21 cellular contexts compared by ENCODE assay signal in the genomic region with DNA sequence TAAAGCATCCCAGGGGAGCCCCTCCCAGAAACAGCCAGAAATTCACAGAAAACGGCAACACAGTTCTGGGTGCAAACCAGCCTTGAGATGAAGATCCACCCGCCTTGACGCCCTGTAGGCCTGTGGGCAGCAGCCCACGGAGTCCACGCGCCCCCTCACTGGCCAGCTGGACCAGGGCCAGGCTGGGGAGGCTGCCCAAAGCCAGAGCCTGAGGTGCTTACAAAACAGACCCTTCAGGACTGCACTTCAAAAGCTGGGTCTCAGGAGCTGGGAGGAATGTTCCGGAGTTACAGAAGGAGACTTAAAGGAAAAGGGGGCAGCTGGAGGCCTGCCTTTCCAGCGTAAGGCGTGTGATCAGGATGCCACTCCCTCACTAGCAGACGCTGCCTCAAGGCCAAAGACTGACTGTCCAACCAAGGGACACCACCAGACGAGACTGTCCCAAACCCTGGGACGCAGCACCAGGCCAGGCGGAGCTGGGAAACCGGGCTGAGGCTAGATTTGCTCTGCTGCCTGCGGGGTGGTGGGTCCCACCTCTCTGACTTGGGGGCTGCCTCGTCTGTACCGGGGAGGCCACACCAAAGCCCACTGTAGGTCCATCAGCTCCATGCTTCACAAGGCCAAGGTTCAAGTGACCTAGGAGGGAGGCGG. TPM values are rescaled to one million over a fixed set of nuclear protein-coding genes. Genes with fewer than 3 reads are reported as not detected.
DNase-seq lines count a peak whose midpoint lies in the region; ATAC-seq and TF ChIP-seq lines count a peak whose summit lies in the region.
"Had no signal": no experiment of that assay in that cellular context is flagged by ENCODE, and none has a peak within 500 bp of the region (broad histone marks: within the 10 kb centered on the region; RNA-seq: fewer than 3 reads in every experiment).

No MANE protein-coding gene starts in this region.

- no peak overlapping the region; the same call in 1 of the 2 replicates for H4K5ac ChIP-seq in IMR-90 (ENCODE audit: low read depth, low read length)

- peak overlapping the region; percentile 12 for H2AK9ac ChIP-seq in IMR-90 (replicated peaks; ENCODE audit: low read depth, low read length, poor library complexity)

- H4K8ac ChIP-seq in IMR-90 (ENCODE audit: low read depth in 2 of 2, low read length in 2 of 2): no peak overlapping the region
- H4K8ac ChIP-seq in neuronal stem cell (ENCODE audit: low read depth, low read length): no peak overlapping the region

- no peak overlapping the region; the same call in 1 of the 2 replicates for H3K27ac ChIP-seq in IMR-90 (ENCODE audit: insufficient read depth, low read length)
- H3K27ac ChIP-seq in coronary artery: peak overlapping the region; percentile 76 to 81
- no peak overlapping the region for H3K27ac ChIP-seq in neuronal stem cell (replicated peaks; ENCODE audit: low read length)
- peak overlapping the region; percentile 52 to 76 (median 60) for H3K27ac ChIP-seq in thyroid gland
- H3K27ac ChIP-seq: epithelial cell of prostate had no signal

- BruUV-seq in IMR-90 (replicated peaks; lab: Mats Ljungman, UMichigan): no TSS peak

- no peak overlapping the region for H3K4me3 ChIP-seq in IMR-90 (ENCODE audit: insufficient read depth, low read depth, low read length)
- no peak overlapping the region for H3K4me3 ChIP-seq in coronary artery
- no peak overlapping the region for H3K4me3 ChIP-seq in neuronal stem cell (ENCODE audit: low read length in 2 of 2)
- H3K4me3 ChIP-seq in thyroid gland (replicated peaks in 1 of 3): no peak overlapping the region
- H3K4me3 ChIP-seq: gastrocnemius medialis had no signal

- dilution Hi-C loops in IMR-90 (cut with HindIII; ENCODE audit: low sequenced_read_pairs, unreplicated experiment): no loop called here

- ATAC-seq in IMR-90 (ENCODE audit: low read depth): no peak
- ATAC-seq in HG02938 (IDR thresholded peaks at IDR 0.05; ENCODE audit: unreplicated experiment): no peak
- ATAC-seq in GM21367 (IDR thresholded peaks at IDR 0.05; ENCODE audit: unreplicated experiment): no peak
- ATAC-seq: gastrocnemius medialis, left colon, Panc1, T-helper 17 cell had no signal

- no peak overlapping the region for H2BK5ac ChIP-seq in IMR-90 (ENCODE audit: low read depth, low read length, poor library complexity, severe bottlenecking)
- peak overlapping the region; percentile 59 for H2BK5ac ChIP-seq in neuronal stem cell (ENCODE audit: low read length)

- intact Hi-C loops in IMR-90 (cut with micrococcal nuclease) (no loop called here), thyroid gland (cut with DNase I) (no loop called here)

- H2BK15ac ChIP-seq in IMR-90 (ENCODE audit: low read depth, low read length) (no peak overlapping the region), neuronal stem cell (ENCODE audit: low read length) (peak overlapping the region; percentile 35)

- no peak overlapping the region for H3K4ac ChIP-seq in IMR-90 (ENCODE audit: low read depth, low read length)
- H3K4ac ChIP-seq in neuronal stem cell (ENCODE audit: low read length): no peak overlapping the region

- no peak overlapping the region for H3K14ac ChIP-seq in IMR-90 (replicated peaks; ENCODE audit: low read depth, low read length)
- no peak overlapping the region for H3K14ac ChIP-seq in neuronal stem cell (ENCODE audit: low read length)

- DNase-seq in IMR-90: no peak
- DNase-seq in coronary artery (ENCODE audit: low spot score): no peak
- DNase-seq in neuronal stem cell (ENCODE audit: low spot score): no peak
- peak; percentile 54 to 58 for DNase-seq in thyroid gland
- no peak for DNase-seq in KBM-7
- DNase-seq in NCI-H2029 treated with DMSO at 0.1 percent for 48 hours (lab: John Stamatoyannopoulos, UW): no peak
- DNase-seq: activated CD4-positive, alpha-beta T cell treated with anti-CD3 and anti-CD28 coated beads, Interleukin-2, amount 10 ng/mL, durations not matched to agents 7 days and 5 days; activated CD8-positive, alpha-beta memory T cell treated with anti-CD3 and anti-CD28 coated beads, Interleukin-2, amount 50 U/mL, for 4 hours; COR-L47; DMS79 treated with DMSO at 0.1 percent for 48 hours; gastrocnemius medialis; H7; NCI-H1105; NCI-H2081 treated with DMSO at 0.1 percent for 48 hours; NCI-H446; T-helper 17 cell had no signal

- H4K20me1 ChIP-seq in IMR-90 (ENCODE audit: insufficient read depth, low read length): peaks cover 97% of the 10 kb centered on the region

- TF ChIP-seq POLR2A in IMR-90 (IDR thresholded peaks at IDR 0.05; ENCODE audit: low read depth, low read length) (no peak), thyroid gland (IDR thresholded peaks at IDR 0.05) (no peak)

- H3K56ac ChIP-seq in IMR-90 (ENCODE audit: extremely low read depth, insufficient read depth, low read length): no peak overlapping the region

- no peak overlapping the region for H2BK120ac ChIP-seq in IMR-90 (ENCODE audit: low read depth, low read length)
- H2BK120ac ChIP-seq in neuronal stem cell (ENCODE audit: low read depth, low read length): no peak overlapping the region

- no peak overlapping the region for H2AK5ac ChIP-seq in IMR-90 (ENCODE audit: low read depth, low read length)
- peak overlapping the region; percentile 11 for H2AK5ac ChIP-seq in neuronal stem cell (ENCODE audit: low read depth, low read length)

- TF ChIP-seq RAD21 in IMR-90 (IDR thresholded peaks at IDR 0.05; ENCODE audit: low read length): no peak

- H2AFZ ChIP-seq in IMR-90 (replicated peaks; ENCODE audit: low read length, poor library complexity) (no peak overlapping the region), neuronal stem cell (ENCODE audit: low read length) (no peak overlapping the region)

- H3K4me2 ChIP-seq in IMR-90 (ENCODE audit: low read depth, low read length): no peak overlapping the region
- no peak overlapping the region for H3K4me2 ChIP-seq in neuronal stem cell (ENCODE audit: insufficient read depth, low read length, poor library complexity, severe bottlenecking)

- H3K9me3 ChIP-seq in IMR-90 (ENCODE audit: control insufficient read depth, insufficient read depth, low read length) (no peaks in the 10 kb centered on the region), neuronal stem cell (replicated peaks in 1 of 2; ENCODE audit: control insufficient read depth in 2 of 2, insufficient read depth in 1 of 2, low read depth in 1 of 2, low read length in 2 of 2) (no peaks in the 10 kb centered on the region), thyroid gland (no peaks in the 10 kb centered on the region)
- H3K9me3 ChIP-seq: gastrocnemius medialis had no signal

- H2BK20ac ChIP-seq in IMR-90 (ENCODE audit: low read depth, low read length): no peak overlapping the region

- H3K79me1 ChIP-seq in IMR-90 (ENCODE audit: low read depth in 1 of 2, low read length in 2 of 2): peaks cover 49 to 99% of the 10 kb centered on the region in 2 experiments
- peaks cover 3% of the 10 kb centered on the region for H3K79me1 ChIP-seq in neuronal stem cell (ENCODE audit: low read depth, low read length)

- no peak overlapping the region for H4K91ac ChIP-seq in IMR-90 (ENCODE audit: insufficient read depth, low read depth, low read length)
- no peak overlapping the region for H4K91ac ChIP-seq in neuronal stem cell (ENCODE audit: low read depth, low read length, poor library complexity)

- no peaks in the 10 kb centered on the region; the same call in 1 of the 2 replicates for H3K4me1 ChIP-seq in IMR-90 (ENCODE audit: control insufficient read depth, insufficient read depth, low read length)
- H3K4me1 ChIP-seq in neuronal stem cell (ENCODE audit: control insufficient read depth in 2 of 2, insufficient read depth in 1 of 2, low read depth in 1 of 2, low read length in 2 of 2): peaks cover 14 to 23% of the 10 kb centered on the region in 2 donors
- H3K4me1 ChIP-seq in thyroid gland: peaks cover 35 to 48% of the 10 kb centered on the region in 2 donors

- CTCF ChIA-PET in IMR-90 (lab: Yijun Ruan, JAX): no interaction called here

- H2BK12ac ChIP-seq in neuronal stem cell (ENCODE audit: low read length): no peak overlapping the region

- WGBS in IMR-90 (ENCODE audit: extremely low coverage in 2 of 2, insufficient read length in 1 of 2), 2 experiments: 84% methylated on average over 11 of the region's 18 CpGs; no CpG with 5 or more reads in 1 of the 2 experiments
- no CpG with 5 or more reads among the region's 18 CpGs for WGBS in neuronal stem cell (ENCODE audit: extremely low coverage in 2 of 2, insufficient read length in 2 of 2, insufficient replicate concordance in 1 of 2), 2 donors
- 60 to 76% methylated on average over 8 to 11 of the region's 18 CpGs for WGBS in thyroid gland, 2 donors

- POLR2A ChIA-PET in IMR-90 (lab: Charles Lee; ENCODE audit: unreplicated experiment): interaction anchor here (0.6 kb wide), 1 partner anchor 18 kb away, joined by 3 read pairs; no protein-coding TSS in a partner anchor

- H3K23ac ChIP-seq in IMR-90 (ENCODE audit: low read depth, low read length) (no peak overlapping the region), neuronal stem cell (ENCODE audit: low read depth, low read length, poor library complexity) (no peak overlapping the region)

- H3K9me1 ChIP-seq in IMR-90 (ENCODE audit: insufficient read depth, low read length): no peaks in the 10 kb centered on the region

- no peak overlapping the region for H3K9ac ChIP-seq in IMR-90 (ENCODE audit: low read depth, low read length)
- no peak overlapping the region for H3K9ac ChIP-seq in neuronal stem cell (ENCODE audit: low read depth, low read length, poor library complexity)

- in situ Hi-C loops in IMR-90 (cut with MboI; ENCODE audit: low sequenced_read_pairs) (loop anchor here (25.0 kb wide), 1 partner anchor 503 kb away; the partner anchor contains the start of genes KAT14 and PET117), KBM-7 (cut with MboI; ENCODE audit: low pct_unique_long_range_greater_than_20kb, low sequenced_read_pairs) (no loop called here)

- peaks cover 99% of the 10 kb centered on the region for H3K36me3 ChIP-seq in IMR-90 (ENCODE audit: control insufficient read depth, insufficient read depth, low read length)
- H3K36me3 ChIP-seq in neuronal stem cell (replicated peaks in 1 of 2; ENCODE audit: control insufficient read depth in 2 of 2, insufficient read depth in 2 of 2, low read length in 2 of 2): peaks cover 14% of the 10 kb centered on the region in 2 donors
- H3K36me3 ChIP-seq in thyroid gland: peaks cover 67 to 70% of the 10 kb centered on the region in 2 donors

- H3K27me3 ChIP-seq in IMR-90 (ENCODE audit: control insufficient read depth, insufficient read depth, low read length) (no peaks in the 10 kb centered on the region), neuronal stem cell (ENCODE audit: control insufficient read depth in 3 of 3, insufficient read depth in 3 of 3, low read depth in 1 of 3, low read length in 3 of 3) (no peaks in the 10 kb centered on the region), thyroid gland (no peaks in the 10 kb centered on the region)
- H3K27me3 ChIP-seq: gastrocnemius medialis had no signal

- H3K18ac ChIP-seq in IMR-90 (ENCODE audit: low read depth, low read length) (no peak overlapping the region), neuronal stem cell (ENCODE audit: low read length) (peak overlapping the region; percentile 3)

- TF ChIP-seq CTCF in IMR-90 (conservative IDR thresholded peaks at IDR 0.05; ENCODE audit: low read depth, low read length) (no peak), coronary artery (IDR thresholded peaks at IDR 0.05) (no peak), thyroid gland (IDR thresholded peaks at IDR 0.05) (no peak)

RNA-seq across cellular contexts. Expression of gene RRBP1, which starts 48.1 kb away (rescaled TPM):
- total RNA-seq in IMR-90 (2012; rRNA removed) (90.2 and 99.7 TPM in 2 replicates), thyroid gland (100 to 1,000 TPM; 149 to 287 (median 221) TPM)
- 135 and 136 TPM in 2 replicates for polyA plus RNA-seq in IMR-90 (2012; rRNA removed)
- 134 and 143 TPM in 2 replicates for polyA plus RNA-seq in IMR-90 (2012; cell fraction: cytosol; rRNA removed)
- 216 and 234 TPM in 2 replicates for polyA plus RNA-seq in IMR-90 (2012; cell fraction: nucleus; rRNA removed; ENCODE audit: low replicate concordance)
- 22.3 TPM for polyA plus RNA-seq in neuronal stem cell (2013, experiment 1 of 2)
- 23.5 TPM for polyA plus RNA-seq in neuronal stem cell (2013, experiment 2 of 2)

Comparison
In these comparisons a context has a peak if more than half of its experiments do, and no peak if none do; other contexts are left out.
1. DNase-seq: peak in thyroid gland (2 of 2); none in IMR-90 (single experiment), coronary artery (single experiment), neuronal stem cell (single experiment), KBM-7 (single experiment) and NCI-H2029 treated with DMSO at 0.1 percent for 48 hours (single experiment).
2. H3K27ac ChIP-seq: peak in coronary artery (2 of 2) and thyroid gland (3 of 3); none in IMR-90 (single experiment) and neuronal stem cell (single experiment).